29 cellular contexts compared by ENCODE assay signal in the genomic region with DNA sequence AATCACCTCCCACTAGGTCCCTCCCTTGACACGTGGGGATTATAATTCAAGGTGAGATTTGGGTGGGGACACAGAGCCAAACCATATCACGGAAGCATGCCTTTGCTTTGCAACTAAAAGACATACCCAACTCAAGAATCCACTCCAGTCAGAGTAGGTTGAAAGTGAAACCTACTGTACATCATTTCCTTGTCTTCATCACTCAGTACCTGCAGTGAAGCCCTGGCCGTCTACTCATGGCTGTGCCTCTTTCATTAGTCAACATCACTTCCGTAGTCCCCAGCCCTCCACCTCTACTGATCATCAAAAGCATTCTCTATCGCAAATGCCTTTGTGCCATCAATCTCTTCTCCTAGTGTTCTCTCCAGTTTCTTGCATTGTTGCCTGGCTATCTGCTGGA.
"Had no signal": no experiment of that assay in that cellular context is flagged by ENCODE, and none has a peak within 500 bp of the region (broad histone marks: within the 10 kb centered on the region; RNA-seq: fewer than 3 reads in every experiment).

No MANE protein-coding gene starts in this region.

- H3K4me1 ChIP-seq: SJSA1 had no signal

- H3K4me3 ChIP-seq: SJSA1 had no signal

- H3K4me1 Mint-ChIP-seq: activated naive CD4-positive, alpha-beta T cell treated with anti-CD3 and anti-CD28 coated beads, Interleukin-2, amount 10 ng/mL, durations not matched to agents 7 days and 5 days; activated naive CD8-positive, alpha-beta T cell treated with anti-CD3 and anti-CD28 coated beads, Interleukin-2, amount 50 U/mL, for 24 hours had no signal

- H3K9ac ChIP-seq: SK-N-SH had no signal

- DNase-seq: activated CD4-positive, alpha-beta memory T cell treated with anti-CD3 and anti-CD28 coated beads for 36 hours; activated CD4-positive, alpha-beta T cell treated with anti-CD3 and anti-CD28 coated beads, Interleukin-2, amount 50 U/mL, for 1 hour; activated CD8-positive, alpha-beta memory T cell treated with anti-CD3 and anti-CD28 coated beads, Interleukin-2, amount 50 U/mL, for 4 hours; activated effector memory CD4-positive, alpha-beta T cell treated with Interleukin-2 at 50 U/mL for 16 hours; activated naive CD4-positive, alpha-beta T cell treated with anti-CD3 and anti-CD28 coated beads, Interleukin-2, amount 10 ng/mL, durations not matched to agents 7 days and 5 days; activated naive CD8-positive, alpha-beta T cell treated with anti-CD3 and anti-CD28 coated beads, Interleukin-2, amount 50 U/mL, for 24 hours; activated T-cell treated with anti-CD3 and anti-CD28 coated beads for 4 hours; activated T-cell treated with anti-CD3 and anti-CD28 coated beads, Interleukin-2, amount 50 U/mL, for 4 hours; anterior cingulate cortex; central memory CD4-positive, alpha-beta T cell; NCI-H1105; NCI-H1417 treated with DMSO at 0.1 percent for 48 hours; NCI-H187 treated with DMSO at 0.1 percent for 48 hours; NCI-H2081; NCI-H2171 treated with DMSO at 0.1 percent for 48 hours; NCI-H2227 treated with DMSO at 0.1 percent for 48 hours; NCI-H446 treated with DMSO at 0.1 percent for 48 hours; NCI-H524; NCI-H69; NCI-H82; SHP77; SK-N-SH had no signal

- H3K4me2 ChIP-seq: SK-N-SH had no signal

- ATAC-seq: activated naive CD8-positive, alpha-beta T cell treated with anti-CD3 and anti-CD28 coated beads, Interleukin-2, amount 50 U/mL, for 24 hours; activated T-cell treated with anti-CD3 and anti-CD28 coated beads, Interleukin-2, amount 50 U/mL, for 4 hours; Panc1 had no signal

- H3K9me3 Mint-ChIP-seq: activated CD4-positive, alpha-beta memory T cell treated with anti-CD3 and anti-CD28 coated beads for 36 hours; activated naive CD4-positive, alpha-beta T cell treated with anti-CD3 and anti-CD28 coated beads, Interleukin-2, amount 10 ng/mL, durations not matched to agents 7 days and 5 days; activated naive CD8-positive, alpha-beta T cell treated with anti-CD3 and anti-CD28 coated beads, Interleukin-2, amount 50 U/mL, for 24 hours; activated T-cell treated with anti-CD3 and anti-CD28 coated beads, Interleukin-2, amount 50 U/mL, for 4 hours; activated T-helper 1 cell treated with anti-CD3 and anti-CD28 coated beads, Interleukin-12 subunit alpha, Interleukin-12 subunit beta, Interleukin-2, Interleukin-4 antibody, amounts not matched to agents 30 ng/mL and 10 ng/mL and 1 ng/mL, durations not matched to agents 14 hours and 24 hours and 36 hours; T-helper 1 cell treated with Interleukin-12 subunit alpha and Interleukin-12 subunit beta and Interleukin-4 antibody, amounts not matched to agents 30 μg/mL and 1 μg/mL, for 36 hours; T-helper 2 cell treated with Interferon-gamma antibody and Interleukin-4, amounts not matched to agents 5 μg/mL and 100 μg/mL, for 36 hours had no signal

- H3K27ac Mint-ChIP-seq: activated CD4-positive, alpha-beta memory T cell treated with anti-CD3 and anti-CD28 coated beads for 36 hours; activated naive CD4-positive, alpha-beta T cell treated with anti-CD3 and anti-CD28 coated beads, Interleukin-2, amount 10 ng/mL, durations not matched to agents 7 days and 5 days; activated naive CD8-positive, alpha-beta T cell; activated naive CD8-positive, alpha-beta T cell treated with anti-CD3 and anti-CD28 coated beads, Interleukin-2, amount 50 U/mL, for 24 hours; activated T-helper 1 cell treated with anti-CD3 and anti-CD28 coated beads, Interleukin-12 subunit alpha, Interleukin-12 subunit beta, Interleukin-2, Interleukin-4 antibody, amounts not matched to agents 30 ng/mL and 10 ng/mL and 1 ng/mL, durations not matched to agents 14 hours and 24 hours and 36 hours; brain; T-helper 1 cell treated with Interleukin-12 subunit alpha and Interleukin-12 subunit beta and Interleukin-4 antibody, amounts not matched to agents 30 μg/mL and 1 μg/mL, for 36 hours; T-helper 2 cell treated with Interferon-gamma antibody and Interleukin-4, amounts not matched to agents 5 μg/mL and 100 μg/mL, for 36 hours had no signal

- H3K27me3 ChIP-seq: SJSA1 had no signal

- H3K36me3 Mint-ChIP-seq: activated CD4-positive, alpha-beta memory T cell treated with anti-CD3 and anti-CD28 coated beads for 36 hours; activated naive CD4-positive, alpha-beta T cell treated with anti-CD3 and anti-CD28 coated beads, Interleukin-2, amount 10 ng/mL, durations not matched to agents 7 days and 5 days; activated naive CD8-positive, alpha-beta T cell; brain had no signal

- H3K9me3 ChIP-seq: SJSA1, SK-N-SH had no signal

- H3K4me3 Mint-ChIP-seq: activated CD4-positive, alpha-beta memory T cell treated with anti-CD3 and anti-CD28 coated beads for 36 hours; activated naive CD4-positive, alpha-beta T cell treated with anti-CD3 and anti-CD28 coated beads, Interleukin-2, amount 10 ng/mL, durations not matched to agents 7 days and 5 days; activated naive CD8-positive, alpha-beta T cell; activated naive CD8-positive, alpha-beta T cell treated with anti-CD3 and anti-CD28 coated beads, Interleukin-2, amount 50 U/mL, for 24 hours; activated T-cell treated with anti-CD3 and anti-CD28 coated beads, Interleukin-2, amount 50 U/mL, for 4 hours; activated T-helper 1 cell treated with anti-CD3 and anti-CD28 coated beads, Interleukin-12 subunit alpha, Interleukin-12 subunit beta, Interleukin-2, Interleukin-4 antibody, amounts not matched to agents 30 ng/mL and 10 ng/mL and 1 ng/mL, durations not matched to agents 14 hours and 24 hours and 36 hours; brain; T-helper 1 cell treated with Interleukin-12 subunit alpha and Interleukin-12 subunit beta and Interleukin-4 antibody, amounts not matched to agents 30 μg/mL and 1 μg/mL, for 36 hours; T-helper 2 cell treated with Interferon-gamma antibody and Interleukin-4, amounts not matched to agents 5 μg/mL and 100 μg/mL, for 36 hours had no signal

- H3K36me3 ChIP-seq: SJSA1 had no signal

- H3K27ac ChIP-seq: SJSA1 had no signal
